22 cellular contexts compared by ENCODE assay signal in genomic region chr10:525565-526315, GRCh38.
DNase-seq lines count a peak whose midpoint lies in the region; ATAC-seq lines count a peak whose summit lies in the region.
"Had no signal": no experiment of that assay in that cellular context is flagged by ENCODE, and none has a peak within 500 bp of the region (broad histone marks: within the 10 kb centered on the region; RNA-seq: fewer than 3 reads in every experiment).

No MANE protein-coding gene starts in this region.

- H3K4me3 ChIP-seq in skeletal muscle tissue (ENCODE audit: low read length in 3 of 3) = no peak overlapping the region
- H3K4me3 ChIP-seq: cardiac muscle cell, tibial artery had no signal

- POLR2A ChIA-PET in activated CD8-positive, alpha-beta T cell treated with anti-CD3 and anti-CD28 coated beads, Interleukin-2, amount 10 ng/mL, durations not matched to agents 7 days and 5 days (lab: Charles Lee) = no interaction called here

- H3K4me3 Mint-ChIP-seq in immature natural killer cell = no peak overlapping the region
- H3K4me3 Mint-ChIP-seq in activated CD8-positive, alpha-beta T cell treated with anti-CD3 and anti-CD28 coated beads, Interleukin-2, amount 10 ng/mL, durations not matched to agents 7 days and 5 days = no peak overlapping the region
- H3K4me3 Mint-ChIP-seq: activated T-helper 17 cell treated with anti-CD3 and anti-CD28 coated beads, Interleukin-2, amount 50 U/mL, for 72 hours; H9 had no signal

- ATAC-seq in activated CD8-positive, alpha-beta T cell treated with anti-CD3 and anti-CD28 coated beads, Interleukin-2, amount 10 ng/mL, durations not matched to agents 7 days and 5 days = no peak
- ATAC-seq: activated T-helper 17 cell treated with anti-CD3 and anti-CD28 coated beads, Interleukin-2, amount 50 U/mL, for 72 hours; HepG2; stimulated activated naive CD8-positive, alpha-beta T cell treated with anti-CD3 and anti-CD28 coated beads, Interleukin-15, Interleukin-2, amounts not matched to agents 100 U/mL and 50 U/mL, for 24 hours had no signal

- no peaks in the 10 kb centered on the region for H3K9me3 Mint-ChIP-seq in immature natural killer cell
- no peaks in the 10 kb centered on the region for H3K9me3 Mint-ChIP-seq in activated CD8-positive, alpha-beta T cell treated with anti-CD3 and anti-CD28 coated beads, Interleukin-2, amount 10 ng/mL, durations not matched to agents 7 days and 5 days (ENCODE audit: insufficient read depth)
- H3K9me3 Mint-ChIP-seq: activated T-helper 17 cell treated with anti-CD3 and anti-CD28 coated beads, Interleukin-2, amount 50 U/mL, for 72 hours; H9 had no signal

- no peaks in the 10 kb centered on the region for H3K27me3 ChIP-seq in skeletal muscle tissue (ENCODE audit: control insufficient read depth in 3 of 3, insufficient read depth in 3 of 3, low read length in 3 of 3)
- H3K27me3 ChIP-seq: BE2C, cardiac muscle cell, tibial artery had no signal

- no peaks in the 10 kb centered on the region for H3K36me3 ChIP-seq in skeletal muscle tissue (ENCODE audit: control insufficient read depth in 3 of 3, insufficient read depth in 3 of 3, low read length in 3 of 3)
- H3K36me3 ChIP-seq: BE2C, cardiac muscle cell, tibial artery had no signal

- CTCF ChIA-PET in activated CD8-positive, alpha-beta T cell treated with anti-CD3 and anti-CD28 coated beads, Interleukin-2, amount 10 ng/mL, durations not matched to agents 7 days and 5 days (lab: Charles Lee) = no interaction called here

- H3K4me1 Mint-ChIP-seq in immature natural killer cell = no peaks in the 10 kb centered on the region
- H3K4me1 Mint-ChIP-seq in activated CD8-positive, alpha-beta T cell treated with anti-CD3 and anti-CD28 coated beads, Interleukin-2, amount 10 ng/mL, durations not matched to agents 7 days and 5 days (ENCODE audit: low read depth) = no peaks in the 10 kb centered on the region
- H3K4me1 Mint-ChIP-seq: activated T-helper 17 cell treated with anti-CD3 and anti-CD28 coated beads, Interleukin-2, amount 50 U/mL, for 72 hours had no signal

- H3K9ac ChIP-seq in skeletal muscle tissue (ENCODE audit: low read depth in 1 of 3, low read length in 3 of 3) = no peak overlapping the region

- H3K36me3 Mint-ChIP-seq in immature natural killer cell = no peaks in the 10 kb centered on the region
- H3K36me3 Mint-ChIP-seq in activated CD8-positive, alpha-beta T cell treated with anti-CD3 and anti-CD28 coated beads, Interleukin-2, amount 10 ng/mL, durations not matched to agents 7 days and 5 days (ENCODE audit: low read depth) = no peaks in the 10 kb centered on the region

- H3K27me3 Mint-ChIP-seq in immature natural killer cell (ENCODE audit: low read depth in 3 of 3) = peaks cover 2 to 15% (median 3%) of the 10 kb centered on the region in 3 donors
- H3K27me3 Mint-ChIP-seq in activated CD8-positive, alpha-beta T cell treated with anti-CD3 and anti-CD28 coated beads, Interleukin-2, amount 10 ng/mL, durations not matched to agents 7 days and 5 days (ENCODE audit: low read depth) = peaks cover 4% of the 10 kb centered on the region

- DNase-seq in DMS53 (lab: John Stamatoyannopoulos, UW) (peak; percentile 39), DMS53 treated with DMSO at 0.1 percent for 48 hours (lab: John Stamatoyannopoulos, UW; ENCODE audit: unreplicated experiment) (no peak), RKO (ENCODE audit: low spot score) (peak; percentile 23), iris pigment epithelial cell (ENCODE audit: low read depth) (peak; percentile 20), immature natural killer cell (no peak), SIG-M5 treated with dmso at 0.1 percent for 504 hours (lab: John Stamatoyannopoulos, UW; ENCODE audit: unreplicated experiment) (no peak)
- DNase-seq in activated CD8-positive, alpha-beta T cell treated with anti-CD3 and anti-CD28 coated beads, Interleukin-2, amount 10 ng/mL, durations not matched to agents 7 days and 5 days = no peak
- DNase-seq: BE2C; GDM1; H9; MM.1S; NCI-H1694 treated with DMSO at 0.1 percent for 48 hours; occipital lobe; RPMI8226; stimulated activated naive CD8-positive, alpha-beta T cell treated with anti-CD3 and anti-CD28 coated beads, Interleukin-15, Interleukin-2, amounts not matched to agents 100 U/mL and 50 U/mL, for 24 hours had no signal

- peaks cover 5 to 31% (median 13%) of the 10 kb centered on the region in 3 donors for H3K4me1 ChIP-seq in skeletal muscle tissue (ENCODE audit: control insufficient read depth in 3 of 3, insufficient read depth in 3 of 3, low read length in 3 of 3)

- H3K9me3 ChIP-seq in skeletal muscle tissue (ENCODE audit: control insufficient read depth in 3 of 3, low read length in 3 of 3) = no peaks in the 10 kb centered on the region
- H3K9me3 ChIP-seq: BE2C, tibial artery had no signal

- peak overlapping the region; percentile 15 for H3K27ac ChIP-seq in skeletal muscle tissue (ENCODE audit: low read depth, low read length)
- H3K27ac ChIP-seq: 22Rv1, cardiac muscle cell, epithelial cell of prostate, tibial artery had no signal

- no peak overlapping the region for H3K27ac Mint-ChIP-seq in immature natural killer cell
- no peak overlapping the region for H3K27ac Mint-ChIP-seq in activated CD8-positive, alpha-beta T cell treated with anti-CD3 and anti-CD28 coated beads, Interleukin-2, amount 10 ng/mL, durations not matched to agents 7 days and 5 days
- H3K27ac Mint-ChIP-seq: activated T-helper 17 cell treated with anti-CD3 and anti-CD28 coated beads, Interleukin-2, amount 50 U/mL, for 72 hours had no signal

Comparison
In these comparisons a context has a peak if more than half of its experiments do, and no peak if none do; other contexts are left out.
1. DNase-seq: peak in DMS53 (single experiment), RKO (single experiment) and iris pigment epithelial cell (single experiment); none in DMS53 treated with DMSO at 0.1 percent for 48 hours (single experiment), immature natural killer cell (0 of 3), activated CD8-positive, alpha-beta T cell treated with anti-CD3 and anti-CD28 coated beads, Interleukin-2, amount 10 ng/mL, durations not matched to agents 7 days and 5 days (single experiment) and SIG-M5 treated with dmso at 0.1 percent for 504 hours (single experiment).